Comparison of ENCODE assay signal across 8 cellular contexts in the genomic region with DNA sequence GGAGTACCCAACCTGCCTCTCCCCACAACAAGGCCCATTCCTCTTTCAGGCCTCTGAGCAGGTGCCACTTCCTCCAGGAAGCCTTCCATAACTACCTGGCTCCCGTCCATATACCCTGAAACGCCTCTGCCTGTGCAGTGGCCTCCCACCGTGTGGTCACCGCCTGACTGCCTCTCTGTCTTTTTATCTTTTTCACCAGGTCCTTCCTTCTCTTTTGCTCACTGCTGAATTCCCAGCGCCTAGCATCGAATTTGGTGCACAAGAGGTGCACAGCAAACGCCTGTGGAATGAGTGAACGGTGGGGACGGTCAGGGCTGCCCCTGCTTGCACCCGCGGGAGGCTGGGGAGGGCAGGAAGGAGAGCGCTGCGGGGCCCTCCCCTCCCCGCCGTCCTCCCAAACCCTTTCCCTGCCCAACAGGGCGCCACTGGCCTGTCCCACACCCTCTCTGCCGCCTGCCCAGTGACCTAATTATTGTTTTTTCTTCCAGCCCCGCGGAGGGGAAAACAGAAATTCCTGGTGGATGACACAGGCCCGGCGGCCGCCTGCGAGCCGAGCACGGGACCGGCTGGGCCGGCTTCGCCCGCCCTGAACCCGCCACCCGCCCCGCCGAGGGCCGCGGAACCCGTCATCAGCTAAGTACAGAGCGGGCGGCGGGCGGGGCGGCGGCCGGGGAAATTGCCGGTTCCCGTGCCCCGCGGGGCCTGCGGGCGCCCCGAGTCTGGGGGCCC.
A peak's percentile ranks its signal among the peaks of the same experiment; 100 is the strongest.
DNase-seq lines count a peak whose midpoint lies in the region; ATAC-seq and TF ChIP-seq lines count a peak whose summit lies in the region.

No MANE protein-coding gene starts in this region.

- POLR2A ChIA-PET in activated CD4-positive, alpha-beta memory T cell treated with anti-CD3 and anti-CD28 coated beads for 36 hours (lab: Charles Lee) = no interaction called here

- DNase-seq in AG08395 (ENCODE audit: low spot score) (peak; percentile 92), H7 (peak; percentile 89), midbrain (lab: John Stamatoyannopoulos, UW) (peak; percentile 33), thyroid gland (peak; percentile 94 to 96), middle frontal gyrus (ENCODE audit: extremely low spot score, low spot score) (no peak)
- peak; percentile 31 for DNase-seq in activated CD4-positive, alpha-beta memory T cell treated with anti-CD3 and anti-CD28 coated beads for 36 hours

- 5 to 7% methylated on average over 24 to 36 of the region's 50 CpGs for WGBS in thyroid gland, 2 donors

- H3K36me3 Mint-ChIP-seq in activated CD4-positive, alpha-beta memory T cell treated with anti-CD3 and anti-CD28 coated beads for 36 hours = no peaks in the 10 kb centered on the region

- H3K27me3 ChIP-seq in H7 (ENCODE audit: control insufficient read depth, insufficient read depth, low read length) (peaks cover 21% of the 10 kb centered on the region), thyroid gland (no peaks in the 10 kb centered on the region)

- no peaks in the 10 kb centered on the region for H3K9me3 Mint-ChIP-seq in activated CD4-positive, alpha-beta memory T cell treated with anti-CD3 and anti-CD28 coated beads for 36 hours

- H3K4me3 ChIP-seq in H7 (ENCODE audit: insufficient read depth, low read depth, low read length) = peak overlapping the region; percentile 42
- peak overlapping the region in 1 of 3 donors; percentile 24 for H3K4me3 ChIP-seq in thyroid gland (replicated peaks in 1 of 3)

- H3K9me3 ChIP-seq in thyroid gland = no peaks in the 10 kb centered on the region

- peaks cover 32% of the 10 kb centered on the region for H3K27me3 Mint-ChIP-seq in activated CD4-positive, alpha-beta memory T cell treated with anti-CD3 and anti-CD28 coated beads for 36 hours

- TF ChIP-seq POLR2A in thyroid gland (IDR thresholded peaks at IDR 0.05) = peak; percentile 24 to 69

- ATAC-seq in esophagus mucosa (peak; percentile 94), HG02852 (IDR thresholded peaks at IDR 0.05; ENCODE audit: unreplicated experiment) (no peak)

- no peak for TF ChIP-seq CTCF in thyroid gland (IDR thresholded peaks at IDR 0.05)

- H3K4me1 ChIP-seq in thyroid gland = peaks cover 16 to 31% of the 10 kb centered on the region in 2 donors

- no peak overlapping the region for H3K4me3 Mint-ChIP-seq in activated CD4-positive, alpha-beta memory T cell treated with anti-CD3 and anti-CD28 coated beads for 36 hours

- H3K4me1 Mint-ChIP-seq in activated CD4-positive, alpha-beta memory T cell treated with anti-CD3 and anti-CD28 coated beads for 36 hours (ENCODE audit: low read depth) = peaks cover 2% of the 10 kb centered on the region

- H3K27ac Mint-ChIP-seq in activated CD4-positive, alpha-beta memory T cell treated with anti-CD3 and anti-CD28 coated beads for 36 hours = no peak overlapping the region

- H3K27ac ChIP-seq in thyroid gland = peak overlapping the region; percentile 93 to 98 (median 93)

- intact Hi-C loops in activated CD4-positive, alpha-beta memory T cell treated with anti-CD3 and anti-CD28 coated beads for 36 hours (cut with micrococcal nuclease) = no loop called here
- intact Hi-C loops in thyroid gland (cut with DNase I) = loop anchor here (5.0 kb wide), 1 partner anchor 35 kb away; no protein-coding TSS in a partner anchor

- no peaks in the 10 kb centered on the region for H3K36me3 ChIP-seq in H7 (replicated peaks; ENCODE audit: control insufficient read depth, insufficient read depth, low read length)
- no peaks in the 10 kb centered on the region for H3K36me3 ChIP-seq in thyroid gland

- CTCF ChIA-PET in activated CD4-positive, alpha-beta memory T cell treated with anti-CD3 and anti-CD28 coated beads for 36 hours (lab: Charles Lee) = interaction anchor here (1.9 kb wide), 1 partner anchor 9 kb away, joined by 6 read pairs; no protein-coding TSS in a partner anchor
